8 cellular contexts compared by ENCODE assay signal in genomic region chr6:35804996-35805736, GRCh38. TPM values are rescaled to one million over a fixed set of nuclear protein-coding genes. Genes with fewer than 3 reads are reported as not detected.
DNase-seq lines count a peak whose midpoint lies in the region; ATAC-seq and TF ChIP-seq lines count a peak whose summit lies in the region.

TSS of gene LHFPL5 (plus strand) at chr6:35805352. CDS start at chr6:35805671, 319 bp downstream.

- POLR2A ChIA-PET in Panc1 (lab: Charles Lee): interaction anchor here (0.7 kb wide), 1 partner anchor 1105 kb away, joined by 3 read pairs; no protein-coding TSS in a partner anchor

- no peaks in the 10 kb centered on the region for H3K9me3 Mint-ChIP-seq in activated naive CD4-positive, alpha-beta T cell treated with anti-CD3 and anti-CD28 coated beads, Interleukin-2, amount 50 U/mL, for 72 hours

- no peak within 1 kb of the TSS for H3K9ac ChIP-seq in HUES48 (ENCODE audit: low read depth, low read length)
- no peak within 1 kb of the TSS for H3K9ac ChIP-seq in iPS-15b (ENCODE audit: low read depth, low read length)

- H3K4me3 ChIP-seq in BE2C (ENCODE audit: low read depth, low read length): peak within 1 kb of the TSS; percentile 61
- H3K4me3 ChIP-seq in HUES48 (ENCODE audit: low read depth, low read length): peak within 1 kb of the TSS; percentile 74
- peak within 1 kb of the TSS; percentile 15 to 29; a peak in 3 of 4 replicates for H3K4me3 ChIP-seq in Panc1 (ENCODE audit: low read depth in 2 of 2, low read length in 2 of 2)
- H3K4me3 ChIP-seq in iPS-15b (ENCODE audit: low read depth, low read length): peak within 1 kb of the TSS; percentile 83

- H3K4me1 ChIP-seq in BE2C (no peaks in the 10 kb centered on the region), HUES48 (ENCODE audit: control insufficient read depth, insufficient read depth, low read length) (peaks cover 2% of the 10 kb centered on the region; the same call in 1 of the 2 replicates), Panc1 (ENCODE audit: control insufficient read depth, insufficient read depth, low read length) (no peaks in the 10 kb centered on the region), iPS-15b (ENCODE audit: control insufficient read depth, insufficient read depth, low read length) (peaks cover 4% of the 10 kb centered on the region)

- TF ChIP-seq CTCF in BE2C (IDR thresholded peaks at IDR 0.05; ENCODE audit: low read depth, low read length) (no peak), Panc1 (IDR thresholded peaks at IDR 0.05) (no peak)

- H3K9me3 ChIP-seq in BE2C: no peaks in the 10 kb centered on the region
- no peaks in the 10 kb centered on the region for H3K9me3 ChIP-seq in HUES48 (ENCODE audit: control insufficient read depth, insufficient read depth, low read length)
- H3K9me3 ChIP-seq in Panc1 (ENCODE audit: control insufficient read depth, insufficient read depth, low read depth, low read length): no peaks in the 10 kb centered on the region
- no peaks in the 10 kb centered on the region for H3K9me3 ChIP-seq in iPS-15b (ENCODE audit: control insufficient read depth, insufficient read depth, low read length)

- no peak within 1 kb of the TSS for H3K27ac Mint-ChIP-seq in activated naive CD4-positive, alpha-beta T cell treated with anti-CD3 and anti-CD28 coated beads, Interleukin-2, amount 50 U/mL, for 72 hours

- intact Hi-C loops in Panc1 (cut with micrococcal nuclease; ENCODE audit: unreplicated experiment): no loop called here

- ATAC-seq in Panc1: peak; percentile 86
- peak; percentile 39 to 94 for ATAC-seq in activated naive CD4-positive, alpha-beta T cell treated with anti-CD3 and anti-CD28 coated beads, Interleukin-2, amount 50 U/mL, for 72 hours
- ATAC-seq in HG03565 (IDR thresholded peaks at IDR 0.05; ENCODE audit: unreplicated experiment): no peak

- H3K36me3 Mint-ChIP-seq in activated naive CD4-positive, alpha-beta T cell treated with anti-CD3 and anti-CD28 coated beads, Interleukin-2, amount 50 U/mL, for 72 hours: no peaks in the 10 kb centered on the region

- peak; percentile 80 for DNase-seq in BE2C
- no peak for DNase-seq in Panc1 (ENCODE audit: low read depth, low spot score)
- peak in 1 of 2 donors; percentile 83 for DNase-seq in activated naive CD4-positive, alpha-beta T cell treated with anti-CD3 and anti-CD28 coated beads, Interleukin-2, amount 50 U/mL, for 72 hours (ENCODE audit: low spot score in 2 of 2)
- DNase-seq in stimulated activated CD4-positive, alpha-beta T cell treated with anti-CD3 and anti-CD28 coated beads, Interleukin-1b, Interleukin-23, amount 100 ng/mL, for 4 hours (ENCODE audit: low read depth in 2 of 2): peak; percentile 10 to 42
- no peak for DNase-seq in SKM-1 treated with dmso at 0.1 percent for 144 hours (lab: John Stamatoyannopoulos, UW; ENCODE audit: unreplicated experiment)

- in situ Hi-C loops in Panc1 (cut with HindIII; ENCODE audit: low pct_unique_long_range_greater_than_20kb, low sequenced_read_pairs): no loop called here

- CTCF ChIA-PET in Panc1 (lab: Charles Lee): no interaction called here

- H3K27ac ChIP-seq in HUES48 (ENCODE audit: low read depth, low read length) (no peak within 1 kb of the TSS), Panc1 (ENCODE audit: low read length) (no peak within 1 kb of the TSS)

- H3K36me3 ChIP-seq in BE2C (no peaks in the 10 kb centered on the region), HUES48 (ENCODE audit: control insufficient read depth, insufficient read depth, low read length) (no peaks in the 10 kb centered on the region), Panc1 (ENCODE audit: control insufficient read depth, insufficient read depth, low read length) (no peaks in the 10 kb centered on the region), iPS-15b (ENCODE audit: control insufficient read depth, insufficient read depth, low read length) (no peaks in the 10 kb centered on the region)

- no TSS peak for BruUV-seq in Panc1 (replicated peaks; lab: Mats Ljungman, UMichigan)

- H3K27me3 ChIP-seq in BE2C: no peaks in the 10 kb centered on the region
- no peaks in the 10 kb centered on the region for H3K27me3 ChIP-seq in HUES48 (ENCODE audit: control insufficient read depth, insufficient read depth, low read length)
- H3K27me3 ChIP-seq in Panc1 (ENCODE audit: control insufficient read depth, insufficient read depth, low read length): peaks cover 3% of the 10 kb centered on the region; the same call in 1 of the 2 replicates
- H3K27me3 ChIP-seq in iPS-15b (ENCODE audit: control insufficient read depth, insufficient read depth, low read length): peaks cover 6% of the 10 kb centered on the region

RNA-seq across cellular contexts. Expression of gene LHFPL5, which starts in this region (rescaled TPM):
- polyA plus RNA-seq in BE2C (2012; ENCODE audit: insufficient read depth, insufficient read length, low read depth): 0.51 TPM
- total RNA-seq in Panc1 (2021; ENCODE audit: unreplicated experiment): not detected
- not detected for polyA plus RNA-seq in Panc1 (2012; ENCODE audit: insufficient read length)
- total RNA-seq in activated naive CD4-positive, alpha-beta T cell treated with anti-CD3 and anti-CD28 coated beads, Interleukin-2, amount 50 U/mL, for 72 hours: not detected

Comparison
In these comparisons a context has a peak if more than half of its experiments do, and no peak if none do; other contexts are left out.
1. Peak in ATAC-seq and H3K4me3 ChIP-seq in Panc1; RNA of the gene not detected or under 1 TPM.
2. Peak in ATAC-seq in activated naive CD4-positive, alpha-beta T cell treated with anti-CD3 and anti-CD28 coated beads, Interleukin-2, amount 50 U/mL, for 72 hours; RNA of the gene not detected or under 1 TPM.
3. DNase-seq: peak in BE2C (single experiment) and stimulated activated CD4-positive, alpha-beta T cell treated with anti-CD3 and anti-CD28 coated beads, Interleukin-1b, Interleukin-23, amount 100 ng/mL, for 4 hours (2 of 2); none in Panc1 (single experiment) and SKM-1 treated with dmso at 0.1 percent for 144 hours (single experiment).
4. H3K4me3 ChIP-seq: peak in every context shown above with its lines; median percentile 83 in iPS-15b; 74 in HUES48; 61 in BE2C; 22 in Panc1.